28 cellular contexts compared by ENCODE assay signal in genomic region chr14:84546236-84546635, GRCh38.
"Had no signal": no experiment of that assay in that cellular context is flagged by ENCODE, and none has a peak within 500 bp of the region (broad histone marks: within the 10 kb centered on the region; RNA-seq: fewer than 3 reads in every experiment).

No MANE protein-coding gene starts in this region.

- H3K4me3 ChIP-seq: body of pancreas, breast epithelium, cardiac muscle cell, colonic mucosa had no signal

- DNase-seq: activated B cell treated with CpG ODN at 0.5 μM for 24 hours; activated CD4-positive, alpha-beta T cell treated with anti-CD3 and anti-CD28 coated beads for 48 hours; activated CD4-positive, alpha-beta T cell treated with anti-CD3 and anti-CD28 coated beads, Interleukin-2, amount 50 U/mL, for 1 hour; activated CD4-positive, alpha-beta T cell treated with anti-CD3 and anti-CD28 coated beads, Interleukin-2, amount 50 U/mL, for 48 hours; activated CD8-positive, alpha-beta memory T cell treated with anti-CD3 and anti-CD28 coated beads for 24 hours; activated CD8-positive, alpha-beta T cell treated with anti-CD3 and anti-CD28 coated beads for 36 hours; activated effector memory CD4-positive, alpha-beta T cell treated with Interleukin-2 at 50 U/mL for 16 hours; activated gamma-delta T cell treated with Interleukin-2 at 50 U/mL for 16 hours; activated naive CD4-positive, alpha-beta T cell treated with anti-CD3 and anti-CD28 coated beads, Interleukin-2, amount 50 U/mL, for 16 hours; activated naive CD4-positive, alpha-beta T cell treated with Interleukin-2 at 50 U/mL for 16 hours; activated T-cell treated with anti-CD3 and anti-CD28 coated beads, Interleukin-2, amount 50 U/mL, for 4 hours; amniotic stem cell; anterior cingulate cortex; body of pancreas; central memory CD4-positive, alpha-beta T cell; cerebellar nuclear complex; colonic mucosa; effector CD8-positive, alpha-beta T cell; foreskin fibroblast; head of caudate nucleus; T-helper 17 cell; T1000; WERI-Rb-1 had no signal

- ATAC-seq: activated CD4-positive, CD25-positive, alpha-beta regulatory T cell treated with anti-CD3 and anti-CD28 coated beads, Interleukin-2, amount 50 U/mL, for 24 hours; activated CD8-positive, alpha-beta T cell treated with anti-CD3 and anti-CD28 coated beads for 36 hours; activated T-cell treated with anti-CD3 and anti-CD28 coated beads, Interleukin-2, amount 50 U/mL, for 4 hours; activated T-helper 17 cell treated with anti-CD3 and anti-CD28 coated beads, Interleukin-2, amount 50 U/mL, for 72 hours; body of pancreas; esophagus mucosa; T-helper 17 cell had no signal
